In genomic region chrX:1027680-1028079, GRCh38 we compare ENCODE assay signal across 22 cellular contexts.
DNase-seq lines count a peak whose midpoint lies in the region; ATAC-seq lines count a peak whose summit lies in the region.
"Had no signal": no experiment of that assay in that cellular context is flagged by ENCODE, and none has a peak within 500 bp of the region (broad histone marks: within the 10 kb centered on the region; RNA-seq: fewer than 3 reads in every experiment).

No MANE protein-coding gene starts in this region.

- H3K27me3 Mint-ChIP-seq in CD4-positive, alpha-beta memory T cell, result peaks cover 6 to 9% of the 10 kb centered on the region in 2 donors
- no peaks in the 10 kb centered on the region for H3K27me3 Mint-ChIP-seq in activated CD8-positive, alpha-beta T cell treated with anti-CD3 and anti-CD28 coated beads, Interleukin-2, amount 10 ng/mL, durations not matched to agents 7 days and 5 days (ENCODE audit: low read depth)
- H3K27me3 Mint-ChIP-seq in memory B cell, result peaks cover 13% of the 10 kb centered on the region

- no peak for ATAC-seq in activated CD8-positive, alpha-beta T cell treated with anti-CD3 and anti-CD28 coated beads, Interleukin-2, amount 10 ng/mL, durations not matched to agents 7 days and 5 days
- ATAC-seq in memory B cell (ENCODE audit: low read depth), result no peak
- ATAC-seq in GM21825 (IDR thresholded peaks at IDR 0.05; ENCODE audit: unreplicated experiment), result no peak
- no peak for ATAC-seq in HG03520 (IDR thresholded peaks at IDR 0.05; ENCODE audit: unreplicated experiment)
- ATAC-seq in HG02981 (IDR thresholded peaks at IDR 0.05; ENCODE audit: unreplicated experiment), result no peak
- ATAC-seq: HepG2, left lung, Right ventricle myocardium inferior, upper lobe of right lung had no signal

- peak overlapping the region in 10 of 11 experiments; percentile 66 to 87 (median 79); a peak in 20 of 22 replicates for H3K4me2 ChIP-seq in BLaER1 treated with 17β-estradiol and CSF1 and Interleukin-3, amounts not matched to agents 10 nM and 100 nM

- DNase-seq in CD4-positive, alpha-beta memory T cell, result no peak
- no peak for DNase-seq in activated CD8-positive, alpha-beta T cell treated with anti-CD3 and anti-CD28 coated beads, Interleukin-2, amount 10 ng/mL, durations not matched to agents 7 days and 5 days
- DNase-seq in memory B cell (ENCODE audit: low spot score in 2 of 2), result no peak
- DNase-seq: anterior cingulate cortex, Calu3, caudate nucleus, left lung, NCI-H1417 treated with DMSO at 0.1 percent for 48 hours, NCI-H2171, NCI-H526, SW 1271 had no signal

- peaks cover 0 to 9% (median 3%) of the 10 kb centered on the region in 8 donors for H3K9me3 Mint-ChIP-seq in CD4-positive, alpha-beta memory T cell
- peaks cover 8% of the 10 kb centered on the region for H3K9me3 Mint-ChIP-seq in activated CD8-positive, alpha-beta T cell treated with anti-CD3 and anti-CD28 coated beads, Interleukin-2, amount 10 ng/mL, durations not matched to agents 7 days and 5 days (ENCODE audit: insufficient read depth)
- H3K9me3 Mint-ChIP-seq in memory B cell, result no peaks in the 10 kb centered on the region
- H3K9me3 Mint-ChIP-seq: mesothelial cell of epicardium had no signal

- H3K9ac ChIP-seq in BLaER1 treated with 17β-estradiol and CSF1 and Interleukin-3, amounts not matched to agents 10 nM and 100 nM, result peak overlapping the region in 9 of 11 experiments; percentile 40 to 75 (median 71); a peak in 16 of 22 replicates

- no peaks in the 10 kb centered on the region for H3K36me3 ChIP-seq in BLaER1 treated with 17β-estradiol and CSF1 and Interleukin-3, amounts not matched to agents 10 nM and 100 nM
- H3K36me3 ChIP-seq in CD4-positive, alpha-beta memory T cell (ENCODE audit: insufficient read depth, low read length), result no peaks in the 10 kb centered on the region
- H3K36me3 ChIP-seq: left lung, upper lobe of right lung had no signal

- H3K4me1 Mint-ChIP-seq in CD4-positive, alpha-beta memory T cell, result peaks cover 11 to 24% (median 17%) of the 10 kb centered on the region in 4 donors
- H3K4me1 Mint-ChIP-seq in activated CD8-positive, alpha-beta T cell treated with anti-CD3 and anti-CD28 coated beads, Interleukin-2, amount 10 ng/mL, durations not matched to agents 7 days and 5 days (ENCODE audit: low read depth), result peaks cover 20% of the 10 kb centered on the region
- peaks cover 13% of the 10 kb centered on the region for H3K4me1 Mint-ChIP-seq in memory B cell
- H3K4me1 Mint-ChIP-seq: mesothelial cell of epicardium had no signal

- peak overlapping the region in 10 of 11 experiments; percentile 44 to 84 (median 80); a peak in 19 of 22 replicates for H3K27ac ChIP-seq in BLaER1 treated with 17β-estradiol and CSF1 and Interleukin-3, amounts not matched to agents 10 nM and 100 nM
- no peak overlapping the region for H3K27ac ChIP-seq in CD4-positive, alpha-beta memory T cell (ENCODE audit: low read depth, low read length)
- H3K27ac ChIP-seq: epithelial cell of prostate, left lung, skin epidermis, upper lobe of right lung had no signal

- H3K9me3 ChIP-seq in BLaER1 treated with 17β-estradiol and CSF1 and Interleukin-3, amounts not matched to agents 10 nM and 100 nM (replicated peaks in 1 of 11), result peaks cover 0 to 8% (median 0%) of the 10 kb centered on the region in 11 experiments; a peak in 2 of 22 replicates
- no peaks in the 10 kb centered on the region for H3K9me3 ChIP-seq in CD4-positive, alpha-beta memory T cell (ENCODE audit: control insufficient read depth in 1 of 2, low read length in 2 of 2)
- H3K9me3 ChIP-seq: left lung, upper lobe of right lung had no signal

- peak overlapping the region in 2 of 7 donors; percentile 2 to 60 for H3K27ac Mint-ChIP-seq in CD4-positive, alpha-beta memory T cell
- peak overlapping the region; percentile 7 for H3K27ac Mint-ChIP-seq in activated CD8-positive, alpha-beta T cell treated with anti-CD3 and anti-CD28 coated beads, Interleukin-2, amount 10 ng/mL, durations not matched to agents 7 days and 5 days
- H3K27ac Mint-ChIP-seq in memory B cell, result no peak overlapping the region
- H3K27ac Mint-ChIP-seq: activated CD4-positive, alpha-beta memory T cell treated with anti-CD3 and anti-CD28 coated beads for 36 hours; mesothelial cell of epicardium had no signal

- peaks cover 35 to 60% (median 51%) of the 10 kb centered on the region in 10 experiments for H3K4me1 ChIP-seq in BLaER1 treated with 17β-estradiol and CSF1 and Interleukin-3, amounts not matched to agents 10 nM and 100 nM
- peaks cover 14% of the 10 kb centered on the region for H3K4me1 ChIP-seq in CD4-positive, alpha-beta memory T cell (ENCODE audit: insufficient read depth, low read length)
- H3K4me1 ChIP-seq: left lung, upper lobe of right lung had no signal

- no peaks in the 10 kb centered on the region for H4K20me1 ChIP-seq in BLaER1 treated with 17β-estradiol and CSF1 and Interleukin-3, amounts not matched to agents 10 nM and 100 nM

- CTCF ChIA-PET in CD4-positive, alpha-beta memory T cell (lab: Charles Lee; ENCODE audit: partially characterized antibody), result no interaction called here
- CTCF ChIA-PET in activated CD8-positive, alpha-beta T cell treated with anti-CD3 and anti-CD28 coated beads, Interleukin-2, amount 10 ng/mL, durations not matched to agents 7 days and 5 days (lab: Charles Lee), result no interaction called here

- peak overlapping the region in 4 of 10 experiments; percentile 30 to 50 (median 44); a peak in 5 of 20 replicates for H3K4me3 ChIP-seq in BLaER1 treated with 17β-estradiol and CSF1 and Interleukin-3, amounts not matched to agents 10 nM and 100 nM
- no peak overlapping the region for H3K4me3 ChIP-seq in CD4-positive, alpha-beta memory T cell (ENCODE audit: low read length in 2 of 2)
- H3K4me3 ChIP-seq: left lung, skin epidermis, upper lobe of right lung had no signal

- POLR2A ChIA-PET in CD4-positive, alpha-beta memory T cell (lab: Charles Lee; ENCODE audit: partially characterized antibody), result no interaction called here
- POLR2A ChIA-PET in activated CD8-positive, alpha-beta T cell treated with anti-CD3 and anti-CD28 coated beads, Interleukin-2, amount 10 ng/mL, durations not matched to agents 7 days and 5 days (lab: Charles Lee), result no interaction called here

- H3K4me3 Mint-ChIP-seq in CD4-positive, alpha-beta memory T cell, result peak overlapping the region in 7 of 8 donors; percentile 60 to 84 (median 79)
- peak overlapping the region; percentile 29 for H3K4me3 Mint-ChIP-seq in activated CD8-positive, alpha-beta T cell treated with anti-CD3 and anti-CD28 coated beads, Interleukin-2, amount 10 ng/mL, durations not matched to agents 7 days and 5 days
- peak overlapping the region; percentile 46 for H3K4me3 Mint-ChIP-seq in memory B cell
- H3K4me3 Mint-ChIP-seq: activated CD4-positive, alpha-beta memory T cell treated with anti-CD3 and anti-CD28 coated beads for 36 hours; mesothelial cell of epicardium had no signal

- H3K36me3 Mint-ChIP-seq in CD4-positive, alpha-beta memory T cell, result no peaks in the 10 kb centered on the region
- no peaks in the 10 kb centered on the region for H3K36me3 Mint-ChIP-seq in activated CD8-positive, alpha-beta T cell treated with anti-CD3 and anti-CD28 coated beads, Interleukin-2, amount 10 ng/mL, durations not matched to agents 7 days and 5 days (ENCODE audit: low read depth)
- H3K36me3 Mint-ChIP-seq in memory B cell, result peaks cover 2% of the 10 kb centered on the region
- H3K36me3 Mint-ChIP-seq: activated CD4-positive, alpha-beta memory T cell treated with anti-CD3 and anti-CD28 coated beads for 36 hours; mesothelial cell of epicardium had no signal

- peaks cover 0 to 13% (median 11%) of the 10 kb centered on the region in 11 experiments; a peak in 14 of 22 replicates for H3K27me3 ChIP-seq in BLaER1 treated with 17β-estradiol and CSF1 and Interleukin-3, amounts not matched to agents 10 nM and 100 nM
- H3K27me3 ChIP-seq in CD4-positive, alpha-beta memory T cell (ENCODE audit: insufficient read depth, low read length), result no peaks in the 10 kb centered on the region
- H3K27me3 ChIP-seq: left lung, upper lobe of right lung had no signal

- intact Hi-C loops in CD4-positive, alpha-beta memory T cell (cut with micrococcal nuclease), result no loop called here

Comparison
In these comparisons a context has a peak if more than half of its experiments do, and no peak if none do; other contexts are left out.
1. H3K4me3 Mint-ChIP-seq: peak in every context shown above with its lines; median percentile 79 in CD4-positive, alpha-beta memory T cell; 46 in memory B cell; 29 in activated CD8-positive, alpha-beta T cell treated with anti-CD3 and anti-CD28 coated beads, Interleukin-2, amount 10 ng/mL, durations not matched to agents 7 days and 5 days.